13 cellular contexts compared by ENCODE assay signal in genomic region chr17:72123496-72123963, GRCh38. TPM values are rescaled to one million over a fixed set of nuclear protein-coding genes. Genes with fewer than 3 reads are reported as not detected.
DNase-seq lines count a peak whose midpoint lies in the region; ATAC-seq and TF ChIP-seq lines count a peak whose summit lies in the region.
"Had no signal": no experiment of that assay in that cellular context is flagged by ENCODE, and none has a peak within 500 bp of the region (broad histone marks: within the 10 kb centered on the region; RNA-seq: fewer than 3 reads in every experiment).

No MANE protein-coding gene starts in this region.

- H3K36me3 ChIP-seq in HEK293 (ENCODE audit: control insufficient read depth in 2 of 2, insufficient read depth in 1 of 2, low read length in 2 of 2) (peaks cover 20 to 26% of the 10 kb centered on the region in 2 experiments), iPS-20b (ENCODE audit: insufficient read depth, low read depth, low read length) (peaks cover 9% of the 10 kb centered on the region), skeletal muscle tissue (ENCODE audit: control insufficient read depth in 3 of 3, insufficient read depth in 3 of 3, low read length in 3 of 3) (peaks cover 0 to 12% (median 3%) of the 10 kb centered on the region in 3 donors)

- intact Hi-C loops in MCF 10A (cut with micrococcal nuclease), result no loop called here

- DNase-seq in MCF 10A (ENCODE audit: unreplicated experiment), result no peak
- DNase-seq in NCI-H1436 treated with DMSO at 0.1 percent for 48 hours (lab: John Stamatoyannopoulos, UW), result no peak
- DNase-seq in AG08395 (ENCODE audit: low spot score), result no peak
- DNase-seq in effector CD4-positive, alpha-beta T cell, result no peak
- DNase-seq: activated CD4-positive, alpha-beta T cell treated with anti-CD3 and anti-CD28 coated beads, Interleukin-2, amount 50 U/mL, for 4 hours; foreskin melanocyte had no signal

- H3K9ac ChIP-seq in iPS-20b (ENCODE audit: low read depth, low read length), result no peak overlapping the region; the same call in 1 of the 2 replicates
- peak overlapping the region in 1 of 3 donors; percentile 74 for H3K9ac ChIP-seq in skeletal muscle tissue (ENCODE audit: low read depth in 1 of 3, low read length in 3 of 3)

- H3K27ac ChIP-seq in HEK293 (ENCODE audit: extremely low read depth, low read depth, low read length) (peak overlapping the region; percentile 69; the same call in 1 of the 2 replicates), iPS-20b (ENCODE audit: low read length) (no peak overlapping the region), skeletal muscle tissue (ENCODE audit: low read depth, low read length) (no peak overlapping the region)
- H3K27ac ChIP-seq: SK-N-MC had no signal

- H3K4me3 ChIP-seq in HEK293 (ENCODE audit: low read depth, low read length) (no peak overlapping the region), iPS-20b (ENCODE audit: low read length) (peak overlapping the region; percentile 90), skeletal muscle tissue (ENCODE audit: low read length in 3 of 3) (peak overlapping the region in 2 of 3 donors; percentile 91)
- H3K4me3 ChIP-seq: K562, SK-N-MC had no signal

- TF ChIP-seq CTCF in HEK293 (tag by site-specific recombination; IDR thresholded peaks at IDR 0.05) (no peak), MCF 10A (IDR thresholded peaks at IDR 0.05; ENCODE audit: unreplicated experiment) (no peak)

- H3K9me3 ChIP-seq in HEK293 (ENCODE audit: control insufficient read depth, insufficient read depth, low read depth, low read length), result no peaks in the 10 kb centered on the region
- H3K9me3 ChIP-seq in iPS-20b (ENCODE audit: insufficient read depth, low read depth, low read length), result no peaks in the 10 kb centered on the region
- H3K9me3 ChIP-seq in skeletal muscle tissue (ENCODE audit: control insufficient read depth in 3 of 3, low read length in 3 of 3), result no peaks in the 10 kb centered on the region

- H3K27me3 Mint-ChIP-seq in MCF 10A (ENCODE audit: insufficient read depth, unreplicated experiment), result no peaks in the 10 kb centered on the region

- POLR2A ChIA-PET in HEK293 (lab: Yijun Ruan, JAX) (interaction anchor here (0.6 kb wide), 1 partner anchor 652 kb away, joined by 5 read pairs; no protein-coding TSS in a partner anchor), MCF 10A (lab: Yijun Ruan, JAX) (no interaction called here)

- peaks cover 52% of the 10 kb centered on the region for H3K27me3 ChIP-seq in iPS-20b (ENCODE audit: insufficient read depth, low read length)
- peaks cover 5 to 11% (median 8%) of the 10 kb centered on the region in 3 donors for H3K27me3 ChIP-seq in skeletal muscle tissue (ENCODE audit: control insufficient read depth in 3 of 3, insufficient read depth in 3 of 3, low read length in 3 of 3)

- no peaks in the 10 kb centered on the region for H3K9me3 Mint-ChIP-seq in MCF 10A (ENCODE audit: unreplicated experiment)

- H3K36me3 Mint-ChIP-seq in MCF 10A (ENCODE audit: insufficient read depth, unreplicated experiment), result no peaks in the 10 kb centered on the region

- H3K4me1 ChIP-seq in HEK293 (ENCODE audit: control insufficient read depth, insufficient read depth, low read length) (peaks cover 30% of the 10 kb centered on the region), iPS-20b (ENCODE audit: insufficient read depth, low read length) (peaks cover 22% of the 10 kb centered on the region), skeletal muscle tissue (ENCODE audit: control insufficient read depth in 3 of 3, insufficient read depth in 3 of 3, low read length in 3 of 3) (peaks cover 16 to 32% (median 26%) of the 10 kb centered on the region in 3 donors)

- BruUV-seq in MCF 10A (replicated peaks; lab: Mats Ljungman, UMichigan), result no TSS peak

- no peak for ATAC-seq in GM19467 (IDR thresholded peaks at IDR 0.05; ENCODE audit: unreplicated experiment)
- ATAC-seq: K562 had no signal

- H3K4me3 Mint-ChIP-seq in MCF 10A (ENCODE audit: unreplicated experiment), result peak overlapping the region; percentile 97

- H3K4me1 Mint-ChIP-seq in MCF 10A (ENCODE audit: insufficient read depth, unreplicated experiment), result peaks cover 31% of the 10 kb centered on the region

- CTCF ChIA-PET in HEK293 (lab: Yijun Ruan, JAX), result no interaction called here
- CTCF ChIA-PET in MCF 10A (lab: Yijun Ruan, JAX), result interaction anchor here (0.6 kb wide), 1 partner anchor 641 kb away, joined by 5 read pairs; no protein-coding TSS in a partner anchor

- H3K27ac Mint-ChIP-seq in MCF 10A (ENCODE audit: low read depth, unreplicated experiment), result no peak overlapping the region

TF ChIP-seq in HEK293, 187 proteins besides CTCF, POLR2A, EP300 and RAD21:
- TF ChIP-seq, protein P1, sequence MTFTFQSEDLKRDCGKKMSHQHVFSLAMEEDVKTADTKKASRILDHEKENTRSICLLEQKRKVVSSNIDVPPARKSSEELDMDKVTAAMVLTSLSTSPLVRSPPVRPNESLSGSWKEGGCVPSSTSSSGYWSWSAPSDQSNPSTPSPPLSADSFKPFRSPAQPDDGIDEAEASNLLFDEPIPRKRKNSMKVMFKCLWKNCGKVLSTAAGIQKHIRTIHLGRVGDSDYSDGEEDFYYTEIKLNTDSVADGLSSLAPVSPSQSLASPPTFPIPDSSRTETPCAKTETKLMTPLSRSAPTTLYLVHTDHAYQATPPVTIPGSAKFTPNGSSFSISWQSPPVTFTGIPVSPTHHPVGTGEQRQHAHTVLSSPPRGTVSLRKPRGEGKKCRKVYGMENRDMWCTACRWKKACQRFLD (tag by site-specific recombination; IDR thresholded peaks at IDR 0.05), result no peak
- no peak for TF ChIP-seq ZBTB26 (tag by site-specific recombination; optimal IDR thresholded peaks at IDR 0.05)
- TF ChIP-seq ZNF548 (tag by site-specific recombination; IDR thresholded peaks at IDR 0.05), result no peak
- no peak for TF ChIP-seq ZNF248 (tag by site-specific recombination; IDR thresholded peaks at IDR 0.05)
- no peak for TF ChIP-seq FEZF1 (tag by site-specific recombination; IDR thresholded peaks at IDR 0.05)
- TF ChIP-seq TRIM28 (IDR thresholded peaks at IDR 0.05; ENCODE audit: borderline replicate concordance, low read length), result no peak
- TF ChIP-seq ZBTB21 (tag by site-specific recombination; IDR thresholded peaks at IDR 0.05), result no peak
- no peak for TF ChIP-seq ZNF169 (tag by site-specific recombination; IDR thresholded peaks at IDR 0.05)
- TF ChIP-seq ZXDB (tag by site-specific recombination; IDR thresholded peaks at IDR 0.05), result no peak
- no peak for TF ChIP-seq MEIS1 (CRISPR knock-in tag; IDR thresholded peaks at IDR 0.05; ENCODE audit: borderline replicate concordance)
- TF ChIP-seq HOXA7 (CRISPR knock-in tag; IDR thresholded peaks at IDR 0.05; ENCODE audit: borderline replicate concordance), result no peak
- no peak for TF ChIP-seq ZNF843 (tag by site-specific recombination; IDR thresholded peaks at IDR 0.05)
- no peak for TF ChIP-seq ZNF174 (tag by site-specific recombination; IDR thresholded peaks at IDR 0.05)

RNA-seq across cellular contexts. Expression of gene SOX9, which starts 2.7 kb away (rescaled TPM):
- total RNA-seq in MCF 10A (2022) (2.6 and 4.5 TPM in 2 replicates), skeletal muscle tissue (6.3 TPM)
- total RNA-seq: mononuclear cell had no signal
